In the genomic region with DNA sequence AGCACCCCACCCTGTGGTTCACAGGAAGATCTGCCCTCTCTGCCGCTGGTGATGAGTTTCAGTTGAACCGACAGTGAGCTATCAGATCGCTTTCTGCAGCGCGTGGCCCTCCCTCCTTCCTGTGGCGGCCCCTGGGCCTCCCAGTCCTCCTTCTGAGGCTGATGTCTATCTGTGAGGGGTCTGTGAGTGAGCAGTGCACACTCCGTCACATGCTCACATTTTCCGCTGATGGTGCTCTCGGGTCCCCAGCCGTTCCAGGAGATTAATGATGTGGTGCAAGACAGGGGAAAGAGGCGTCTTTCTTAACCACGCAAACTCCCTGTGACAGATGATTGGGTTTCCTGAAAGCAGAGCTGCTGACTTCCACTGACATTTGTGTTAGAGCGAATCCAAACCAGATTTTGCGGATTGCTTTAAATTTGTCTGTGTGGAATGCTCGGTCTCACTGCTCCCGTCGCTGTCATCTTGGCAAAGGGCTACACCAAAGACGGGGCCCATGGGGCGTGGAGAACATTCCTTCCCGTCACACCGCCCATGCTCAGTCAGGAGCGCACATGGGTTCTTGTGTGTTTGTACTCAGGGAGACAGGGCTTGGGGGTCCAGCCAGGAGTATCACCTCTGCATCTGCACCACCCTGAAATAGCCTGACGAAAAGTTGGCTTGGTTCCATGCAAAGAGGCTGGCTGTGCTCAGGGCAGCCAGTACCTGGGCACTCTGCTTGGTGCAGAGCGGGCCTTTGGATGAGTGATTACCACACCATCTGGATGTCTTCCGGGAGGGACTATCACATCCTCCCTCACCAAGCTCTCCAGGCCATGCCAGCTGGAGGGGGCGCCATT, we compare ENCODE assay signal across 10 cellular contexts.
DNase-seq lines count a peak whose midpoint lies in the region; ATAC-seq and TF ChIP-seq lines count a peak whose summit lies in the region.
"Had no signal": no experiment of that assay in that cellular context is flagged by ENCODE, and none has a peak within 500 bp of the region (broad histone marks: within the 10 kb centered on the region; RNA-seq: fewer than 3 reads in every experiment).

No MANE protein-coding gene starts in this region.

- H3K36me3 ChIP-seq in fibroblast of lung (ENCODE audit: control insufficient read depth, insufficient read depth, low read length) (no peaks in the 10 kb centered on the region), ovary (no peaks in the 10 kb centered on the region)

- H3K9me3 ChIP-seq in fibroblast of lung (ENCODE audit: control insufficient read depth, insufficient read depth, low read depth, low read length), result no peaks in the 10 kb centered on the region
- no peaks in the 10 kb centered on the region for H3K9me3 ChIP-seq in ovary

- no peaks in the 10 kb centered on the region for H3K79me2 ChIP-seq in fibroblast of lung (ENCODE audit: control insufficient read depth, insufficient read depth, low read length)

- intact Hi-C loops in ovary (cut with DNase I), result no loop called here

- TF ChIP-seq EP300 in ovary (IDR thresholded peaks at IDR 0.05), result no peak

- no peak overlapping the region for H3K9ac ChIP-seq in fibroblast of lung (ENCODE audit: insufficient read depth, low read length)

- ATAC-seq in GM18502 (IDR thresholded peaks at IDR 0.05; ENCODE audit: poor library complexity, unreplicated experiment) (peak; percentile 85), HG02840 (IDR thresholded peaks at IDR 0.05; ENCODE audit: low FRiP score, unreplicated experiment) (peak; percentile 73)
- ATAC-seq: left colon, Panc1 had no signal

- H3K27me3 ChIP-seq in fibroblast of lung (ENCODE audit: control insufficient read depth, insufficient read depth, low read length), result no peaks in the 10 kb centered on the region
- H3K27me3 ChIP-seq in ovary, result no peaks in the 10 kb centered on the region

- TF ChIP-seq CTCF in fibroblast of lung (conservative IDR thresholded peaks at IDR 0.05 in 1 of 2, IDR thresholded peaks at IDR 0.05 in 1 of 2; ENCODE audit: low read depth in 1 of 2, low read length in 2 of 2) (no peak), ovary (IDR thresholded peaks at IDR 0.05) (no peak)

- H3K4me1 ChIP-seq in fibroblast of lung (ENCODE audit: control insufficient read depth, extremely low read depth, insufficient read depth, low read length), result peaks cover 4% of the 10 kb centered on the region
- H3K4me1 ChIP-seq in ovary (ENCODE audit: insufficient read depth), result peaks cover 2% of the 10 kb centered on the region

- H3K27ac ChIP-seq in fibroblast of lung (ENCODE audit: insufficient read depth, low read length), result peak overlapping the region; percentile 23
- H3K27ac ChIP-seq in ovary, result no peak overlapping the region

- no peak for TF ChIP-seq POLR2A in ovary (IDR thresholded peaks at IDR 0.05)

- DNase-seq in SKM-1 (lab: John Stamatoyannopoulos, UW; ENCODE audit: unreplicated experiment) (peak; percentile 93), fibroblast of lung (ENCODE audit: low read depth in 2 of 2) (peak; percentile 77 to 86), retina (peak; percentile 86), ovary (no peak), NCI-H526 (lab: John Stamatoyannopoulos, UW) (no peak)
- no peak for DNase-seq in effector CD4-positive, alpha-beta T cell

- H3K4me3 ChIP-seq in fibroblast of lung (replicated peaks in 1 of 4; ENCODE audit: control extremely low read depth in 1 of 4, insufficient read depth in 1 of 4, low read depth in 3 of 4, low read length in 4 of 4) (peak overlapping the region in 2 of 4 experiments; percentile 1), ovary (no peak overlapping the region)

- H2AFZ ChIP-seq in fibroblast of lung (ENCODE audit: low read length), result peak overlapping the region; percentile 68

- no peaks in the 10 kb centered on the region for H4K20me1 ChIP-seq in fibroblast of lung (ENCODE audit: control insufficient read depth, extremely low read depth, insufficient read depth, low read length)

- H3K4me2 ChIP-seq in fibroblast of lung (ENCODE audit: extremely low read depth, insufficient read depth, low read length), result peak overlapping the region; percentile 70

- WGBS in ovary, 3 donors, result 44 to 52% (median 49%) methylated on average over 26 of the region's 26 CpGs

Comparison
In these comparisons a context has a peak if more than half of its experiments do, and no peak if none do; other contexts are left out.
1. DNase-seq: peak in SKM-1 (single experiment), fibroblast of lung (2 of 2) and retina (single experiment); none in ovary (0 of 5), effector CD4-positive, alpha-beta T cell (single experiment) and NCI-H526 (0 of 2).